26 cellular contexts compared by ENCODE assay signal in genomic region chr5:109426075-109426474, GRCh38.
"Had no signal": no experiment of that assay in that cellular context is flagged by ENCODE, and none has a peak within 500 bp of the region (broad histone marks: within the 10 kb centered on the region; RNA-seq: fewer than 3 reads in every experiment).

No MANE protein-coding gene starts in this region.

- H3K9ac ChIP-seq: KMS-11 had no signal

- DNase-seq: Kasumi-1; MV-4-11; NCI-H1048; NCI-H1105; NCI-H1417; NCI-H1436 treated with DMSO at 0.1 percent for 48 hours; NCI-H1694; NCI-H187 treated with DMSO at 0.1 percent for 48 hours; NCI-H2029 treated with DMSO at 0.1 percent for 48 hours; NCI-H2171 treated with DMSO at 0.1 percent for 48 hours; NCI-H345; NCI-H446 treated with DMSO at 0.1 percent for 48 hours; NCI-H510A treated with DMSO at 0.1 percent for 48 hours; NCI-H526; NCI-H748 treated with DMSO at 0.1 percent for 48 hours; NK-92 treated with Interleukin-12 subunit alpha and Interleukin-12 subunit beta, amount 100 ng/mL, for 24 hours; PC-3; SHP77 treated with DMSO at 0.1 percent for 48 hours; SJCRH30; T-helper 1 cell had no signal

- H3K4me3 Mint-ChIP-seq: IgD-negative memory B cell had no signal

- H3K9me3 Mint-ChIP-seq: IgD-negative memory B cell had no signal

- H3K4me1 ChIP-seq: SJCRH30 had no signal

- H3K4me1 Mint-ChIP-seq: IgD-negative memory B cell had no signal

- FAIRE-seq: HTR-8/SVneo, K562 had no signal

- H3K9me3 ChIP-seq: SJCRH30 had no signal

- H3K4me3 ChIP-seq: K562, SJCRH30 had no signal

- H3K27ac ChIP-seq: HL-60, KMS-11, RWPE1, SJCRH30 had no signal

- H3K27me3 ChIP-seq: SJCRH30 had no signal

- H3K36me3 ChIP-seq: SJCRH30 had no signal

- H3K4me2 ChIP-seq: KMS-11 had no signal
